12 cellular contexts compared by ENCODE assay signal in genomic region chr11:69654660-69655478, GRCh38. TPM values are rescaled to one million over a fixed set of nuclear protein-coding genes. Genes with fewer than 3 reads are reported as not detected.
A peak's percentile ranks its signal among the peaks of the same experiment; 100 is the strongest.
DNase-seq lines count a peak whose midpoint lies in the region; ATAC-seq, FAIRE-seq and TF ChIP-seq lines count a peak whose summit lies in the region.
"Had no signal": no experiment of that assay in that cellular context is flagged by ENCODE, and none has a peak within 500 bp of the region (broad histone marks: within the 10 kb centered on the region; RNA-seq: fewer than 3 reads in every experiment).

No MANE protein-coding gene starts in this region.

- intact Hi-C loops in colonic mucosa (cut with DNase I) (no loop called here), pancreas (cut with DNase I) (loop anchor here in 1 of 3 donors (10.0 kb wide), 1 partner anchor 560 kb away; no protein-coding TSS in a partner anchor)
- intact Hi-C loops in activated CD4-positive, alpha-beta T cell treated with anti-CD3 and anti-CD28 coated beads for 36 hours (cut with DNase I, micrococcal nuclease) = no loop called here

- no peaks in the 10 kb centered on the region for H3K36me3 Mint-ChIP-seq in activated CD4-positive, alpha-beta T cell treated with anti-CD3 and anti-CD28 coated beads for 36 hours (ENCODE audit: low read depth)

- H3K27me3 ChIP-seq in colonic mucosa = no peaks in the 10 kb centered on the region
- no peaks in the 10 kb centered on the region for H3K27me3 ChIP-seq in pancreas

- 32 to 44% methylated on average over 27 of the region's 27 CpGs for WGBS in pancreas, 2 donors

- H3K4me3 ChIP-seq in colonic mucosa (no peak overlapping the region), pancreas (no peak overlapping the region)

- H3K9ac ChIP-seq in colonic mucosa (ENCODE audit: low read depth in 2 of 2, low read length in 2 of 2) = no peak overlapping the region

- H3K9me3 Mint-ChIP-seq in activated CD4-positive, alpha-beta T cell treated with anti-CD3 and anti-CD28 coated beads for 36 hours (ENCODE audit: low read depth) = no peaks in the 10 kb centered on the region
- H3K9me3 Mint-ChIP-seq: activated B cell treated with CpG ODN at 0.5 μM for 24 hours, mesothelial cell of epicardium had no signal

- H3K27ac ChIP-seq in colonic mucosa = no peak overlapping the region
- peak overlapping the region in 1 of 4 donors; percentile 37 for H3K27ac ChIP-seq in pancreas

- H3K36me3 ChIP-seq in colonic mucosa = no peaks in the 10 kb centered on the region
- peaks cover 0 to 10% (median 0%) of the 10 kb centered on the region in 3 donors for H3K36me3 ChIP-seq in pancreas

- FAIRE-seq in pancreas (lab: Jason Lieb, UNC) = no peak

- TF ChIP-seq CTCF in colonic mucosa (IDR thresholded peaks at IDR 0.05) (no peak), pancreas (IDR thresholded peaks at IDR 0.05) (no peak)

- ATAC-seq in pancreas = peak; percentile 35 to 69 (median 64)
- no peak for ATAC-seq in activated CD4-positive, alpha-beta T cell treated with anti-CD3 and anti-CD28 coated beads for 36 hours

- H3K4me1 ChIP-seq in colonic mucosa (no peaks in the 10 kb centered on the region), pancreas (no peaks in the 10 kb centered on the region)

- no peaks in the 10 kb centered on the region for H3K27me3 Mint-ChIP-seq in activated CD4-positive, alpha-beta T cell treated with anti-CD3 and anti-CD28 coated beads for 36 hours
- H3K27me3 Mint-ChIP-seq: activated B cell treated with CpG ODN at 0.5 μM for 24 hours had no signal

- DNase-seq in NCI-H1417 (lab: John Stamatoyannopoulos, UW) (peak in 2 of 3 experiments; percentile 43 to 62), NCI-H1417 treated with DMSO at 0.1 percent for 48 hours (lab: John Stamatoyannopoulos, UW) (no peak), NCI-H2196 (lab: John Stamatoyannopoulos, UW; ENCODE audit: unreplicated experiment) (peak; percentile 37), colonic mucosa (peak; percentile 50), pancreas (peak in 3 of 6 donors; percentile 49 to 77 (median 56)), HEK293T (ENCODE audit: extremely low spot score) (no peak), hippocampal formation (lab: John Stamatoyannopoulos, UW) (no peak)
- no peak for DNase-seq in activated CD4-positive, alpha-beta T cell treated with anti-CD3 and anti-CD28 coated beads for 36 hours
- DNase-seq: activated B cell treated with CpG ODN at 0.5 μM for 24 hours, NCI-H2227 treated with DMSO at 0.1 percent for 48 hours had no signal

- no peaks in the 10 kb centered on the region for H3K4me1 Mint-ChIP-seq in activated CD4-positive, alpha-beta T cell treated with anti-CD3 and anti-CD28 coated beads for 36 hours
- H3K4me1 Mint-ChIP-seq: activated B cell treated with CpG ODN at 0.5 μM for 24 hours had no signal

- H3K4me3 Mint-ChIP-seq in activated CD4-positive, alpha-beta T cell treated with anti-CD3 and anti-CD28 coated beads for 36 hours = no peak overlapping the region
- H3K4me3 Mint-ChIP-seq: activated B cell treated with CpG ODN at 0.5 μM for 24 hours, mesothelial cell of epicardium had no signal

- CTCF ChIA-PET in HEK293T (lab: Yijun Ruan, JAX) = no interaction called here
- CTCF ChIA-PET in activated CD4-positive, alpha-beta T cell treated with anti-CD3 and anti-CD28 coated beads for 36 hours (lab: Charles Lee) = no interaction called here

- H3K27ac Mint-ChIP-seq in activated CD4-positive, alpha-beta T cell treated with anti-CD3 and anti-CD28 coated beads for 36 hours = no peak overlapping the region
- H3K27ac Mint-ChIP-seq: activated B cell treated with CpG ODN at 0.5 μM for 24 hours had no signal

- POLR2A ChIA-PET in HEK293T (lab: Yijun Ruan, JAX) = no interaction called here
- POLR2A ChIA-PET in activated CD4-positive, alpha-beta T cell treated with anti-CD3 and anti-CD28 coated beads for 36 hours (lab: Charles Lee) = no interaction called here

- no peaks in the 10 kb centered on the region for H3K9me3 ChIP-seq in colonic mucosa
- H3K9me3 ChIP-seq in pancreas = no peaks in the 10 kb centered on the region

TF ChIP-seq in HEK293T, 16 proteins besides CTCF, POLR2A, EP300 and RAD21:
- no peak for TF ChIP-seq TARDBP (IDR thresholded peaks at IDR 0.05)
- no peak for TF ChIP-seq BHLHE40 (IDR thresholded peaks at IDR 0.05; ENCODE audit: borderline replicate concordance)
- no peak for TF ChIP-seq FOXM1 (IDR thresholded peaks at IDR 0.05; ENCODE audit: borderline replicate concordance)
- no peak for TF ChIP-seq SP1 (IDR thresholded peaks at IDR 0.05)
- no peak for TF ChIP-seq NFRKB (IDR thresholded peaks at IDR 0.05)
- TF ChIP-seq SUZ12 (IDR thresholded peaks at IDR 0.05) = no peak
- no peak for TF ChIP-seq ZNF384 (IDR thresholded peaks at IDR 0.05)
- TF ChIP-seq PKNOX1 (IDR thresholded peaks at IDR 0.05) = no peak
TF ChIP-seq in HEK293T: peak in this region for 0.

RNA-seq across cellular contexts. Expression of gene CCND1, which starts 13.9 kb away (rescaled TPM):
- total RNA-seq in colonic mucosa (10 to 100 TPM; 59.7 to 94.6 TPM), pancreas (100 to 1,000 TPM in 2 of 6 donors, 10 to 100 TPM in 4; 65.6 to 126 (median 95.3) TPM)
- 10 to 100 TPM; 24.6 to 32.7 TPM for polyA plus RNA-seq in pancreas
- under 1 TPM; 0.50 to 0.77 TPM for total RNA-seq in activated CD4-positive, alpha-beta T cell treated with anti-CD3 and anti-CD28 coated beads for 36 hours

RNA-seq across cellular contexts. Expression of gene LTO1, which starts 20.3 kb away (rescaled TPM):
- total RNA-seq in colonic mucosa (10 to 100 TPM; 11.3 to 20.0 TPM), pancreas (10 to 100 TPM in 4 of 6 donors, 1 to 10 TPM in 2; 7.7 to 13.3 (median 12.1) TPM)
- 10 to 100 TPM; 24.2 to 27.8 TPM for polyA plus RNA-seq in pancreas
- 10 to 100 TPM; 16.8 to 17.8 TPM for total RNA-seq in activated CD4-positive, alpha-beta T cell treated with anti-CD3 and anti-CD28 coated beads for 36 hours

RNA-seq across cellular contexts. Expression of gene FGF19, which starts 49.0 kb away (rescaled TPM):
- total RNA-seq in colonic mucosa (under 1 TPM in 1 of 2 donors, not detected in 1; 0.22 TPM), pancreas (under 1 TPM in 4 of 6 donors, not detected in 2; 0.06 to 0.28 (median 0.13) TPM)
- under 1 TPM in 1 of 2 donors, not detected in 1; 0.07 TPM for polyA plus RNA-seq in pancreas
- under 1 TPM in 1 of 2 experiments, not detected in 1; 0.09 TPM for total RNA-seq in activated CD4-positive, alpha-beta T cell treated with anti-CD3 and anti-CD28 coated beads for 36 hours
- total RNA-seq: activated B cell treated with CpG ODN at 0.5 μM for 24 hours, mesothelial cell of epicardium had no signal
- polyA plus RNA-seq: adipose tissue had no signal

Comparison
In these comparisons a context has a peak if more than half of its experiments do, and no peak if none do; other contexts are left out.
1. DNase-seq: peak in NCI-H1417 (2 of 3), NCI-H2196 (single experiment) and colonic mucosa (single experiment); none in NCI-H1417 treated with DMSO at 0.1 percent for 48 hours (single experiment), HEK293T (single experiment), activated CD4-positive, alpha-beta T cell treated with anti-CD3 and anti-CD28 coated beads for 36 hours (single experiment) and hippocampal formation (0 of 2).
2. RNA of gene CCND1, which starts 13.9 kb away (total RNA-seq): 65.6 to 126 TPM in pancreas and 59.7 to 94.6 TPM in colonic mucosa; 0.50 to 0.77 TPM in activated CD4-positive, alpha-beta T cell treated with anti-CD3 and anti-CD28 coated beads for 36 hours; every median in the first group is over 10 times any median in the second.